ENCODE assay signal across 19 cellular contexts in the genomic region with DNA sequence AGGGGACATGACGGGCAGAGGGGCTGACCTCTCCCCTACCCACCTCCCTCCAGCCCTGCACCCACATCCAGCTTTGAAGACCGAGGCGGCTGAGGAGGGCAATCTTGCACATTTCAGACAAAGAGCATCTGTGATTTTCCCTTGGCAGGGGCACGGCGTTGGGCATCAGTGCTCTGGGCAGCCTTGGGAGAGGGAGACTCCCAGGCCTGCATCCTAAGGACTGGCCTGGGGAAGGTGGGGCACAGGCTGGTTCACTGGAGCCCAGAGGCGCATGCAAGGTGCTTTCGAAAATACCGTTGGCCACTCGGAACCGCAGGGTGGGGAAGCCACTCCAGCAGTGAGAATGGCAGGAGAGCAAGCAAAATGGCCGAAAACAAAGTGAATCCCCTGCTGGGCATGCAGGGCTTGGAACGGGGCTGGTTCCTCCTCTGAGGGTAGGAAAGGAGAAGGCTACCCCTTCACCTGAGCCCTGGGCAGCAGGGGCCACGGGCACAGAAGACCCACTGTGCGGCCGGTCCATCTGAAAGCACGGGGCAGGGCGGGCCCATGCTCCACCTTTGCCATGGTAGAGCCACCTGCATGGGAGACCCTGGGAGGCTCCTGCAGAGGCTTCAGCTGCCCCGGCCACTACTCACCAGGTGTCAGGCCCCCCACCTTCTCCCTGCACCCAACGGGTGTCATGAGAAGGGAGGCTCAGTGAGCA. TPM values are rescaled to one million over a fixed set of nuclear protein-coding genes. Genes with fewer than 3 reads are reported as not detected.
"Had no signal": no experiment of that assay in that cellular context is flagged by ENCODE, and none has a peak within 500 bp of the region (broad histone marks: within the 10 kb centered on the region; RNA-seq: fewer than 3 reads in every experiment).

No MANE protein-coding gene starts in this region.

- H3K4me1 Mint-ChIP-seq: stimulated activated effector memory CD8-positive, alpha-beta T cell treated with anti-CD3 and anti-CD28 coated beads, Interleukin-12 subunit alpha, Interleukin-12 subunit beta, amount 100 ng/mL, for 72 hours had no signal

- DNase-seq: caudate nucleus; colonic mucosa; effector CD4-positive, alpha-beta T cell; endodermal cell; erythroblast; foreskin keratinocyte; mammary epithelial cell; right cardiac atrium; stimulated activated CD4-positive, alpha-beta T cell treated with anti-CD3 and anti-CD28 coated beads, Interleukin-4, amount 100 ng/mL, for 1 hour; stimulated activated CD8-positive, alpha-beta memory T cell treated with anti-CD3 and anti-CD28 coated beads, Interleukin-4, amount 100 ng/mL, for 48 hours had no signal

- H3K36me3 Mint-ChIP-seq: mesothelial cell of epicardium; stimulated activated effector memory CD8-positive, alpha-beta T cell treated with anti-CD3 and anti-CD28 coated beads, Interleukin-12 subunit alpha, Interleukin-12 subunit beta, amount 100 ng/mL, for 72 hours had no signal

- H3K27ac ChIP-seq: colonic mucosa, foreskin keratinocyte, hepatocyte, tibial nerve had no signal

- H3K9me3 Mint-ChIP-seq: endodermal cell; mesothelial cell of epicardium; nephron; stimulated activated effector memory CD8-positive, alpha-beta T cell treated with anti-CD3 and anti-CD28 coated beads, Interleukin-12 subunit alpha, Interleukin-12 subunit beta, amount 100 ng/mL, for 72 hours; stimulated activated naive CD8-positive, alpha-beta T cell treated with anti-CD3 and anti-CD28 coated beads, Interleukin-15, Interleukin-2, amounts not matched to agents 100 ng/mL and 50 ng/mL, for 24 hours had no signal

- H3K27ac Mint-ChIP-seq: endodermal cell; mesothelial cell of epicardium; stimulated activated effector memory CD8-positive, alpha-beta T cell treated with anti-CD3 and anti-CD28 coated beads, Interleukin-12 subunit alpha, Interleukin-12 subunit beta, amount 100 ng/mL, for 72 hours; stimulated activated naive CD8-positive, alpha-beta T cell treated with anti-CD3 and anti-CD28 coated beads, Interleukin-15, Interleukin-2, amounts not matched to agents 100 ng/mL and 50 ng/mL, for 24 hours had no signal

- H3K36me3 ChIP-seq: colonic mucosa, tibial nerve had no signal

- H3K4me1 ChIP-seq: colonic mucosa, foreskin keratinocyte had no signal

- H3K4me3 ChIP-seq: colonic mucosa, hepatocyte, smooth muscle cell, tibial nerve had no signal

- H3K27me3 Mint-ChIP-seq: stimulated activated naive CD8-positive, alpha-beta T cell treated with anti-CD3 and anti-CD28 coated beads, Interleukin-15, Interleukin-2, amounts not matched to agents 100 ng/mL and 50 ng/mL, for 24 hours had no signal

- H3K9me3 ChIP-seq: colonic mucosa, tibial nerve had no signal

- H3K4me3 Mint-ChIP-seq: endodermal cell; mesothelial cell of epicardium; nephron; stimulated activated effector memory CD8-positive, alpha-beta T cell treated with anti-CD3 and anti-CD28 coated beads, Interleukin-12 subunit alpha, Interleukin-12 subunit beta, amount 100 ng/mL, for 72 hours; stimulated activated naive CD8-positive, alpha-beta T cell treated with anti-CD3 and anti-CD28 coated beads, Interleukin-15, Interleukin-2, amounts not matched to agents 100 ng/mL and 50 ng/mL, for 24 hours had no signal

- H3K27me3 ChIP-seq: colonic mucosa, foreskin keratinocyte, hepatocyte, tibial nerve had no signal

- ATAC-seq: foreskin keratinocyte; right cardiac atrium; stimulated activated effector memory CD8-positive, alpha-beta T cell treated with anti-CD3 and anti-CD28 coated beads, Interleukin-12 subunit alpha, Interleukin-12 subunit beta, amount 100 ng/mL, for 72 hours had no signal

RNA-seq across cellular contexts. Expression of gene EBF3, which starts 49.8 kb away (rescaled TPM):
- total RNA-seq: kidney epithelial cell, liver, smooth muscle cell had no signal
